ENCODE assay signal across 28 cellular contexts in the genomic region with DNA sequence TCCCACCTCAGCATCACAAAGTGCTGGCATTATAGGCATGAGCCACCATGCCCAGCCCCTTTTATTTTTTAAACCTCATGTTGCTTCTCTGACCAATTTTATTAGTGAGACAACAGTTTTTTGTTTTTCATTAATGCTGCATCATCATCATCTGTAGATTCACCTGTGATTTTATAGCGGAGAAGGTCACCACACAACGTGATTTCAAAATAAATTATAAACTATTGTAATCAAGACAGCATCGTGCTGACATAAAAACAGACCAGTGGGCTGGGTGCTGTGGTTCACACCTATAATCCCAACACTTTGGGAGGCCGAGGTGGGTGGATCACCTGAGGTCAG.
"Had no signal": no experiment of that assay in that cellular context is flagged by ENCODE, and none has a peak within 500 bp of the region (broad histone marks: within the 10 kb centered on the region; RNA-seq: fewer than 3 reads in every experiment).

No MANE protein-coding gene starts in this region.

- FAIRE-seq: pancreas, urothelium cell line had no signal

- H3K27ac Mint-ChIP-seq: naive thymus-derived CD8-positive, alpha-beta T cell; natural killer cell treated with Interleukin-12 subunit alpha and Interleukin-12 subunit beta and Interleukin-15 and Interleukin-18, amount 100 ng/mL, for 72 hours; nephron progenitor cell; stimulated activated effector memory CD8-positive, alpha-beta T cell treated with anti-CD3 and anti-CD28 coated beads, Interleukin-12 subunit alpha, Interleukin-12 subunit beta, amount 100 ng/mL, for 72 hours; stimulated activated naive B cell treated with anti-CD40 and anti-IgM and Interleukin-4, amounts not matched to agents 10 μg/mL and 1 μg/mL and 100 μg/mL, for 72 hours; stimulated activated naive CD8-positive, alpha-beta T cell treated with anti-CD3 and anti-CD28 coated beads, Interleukin-15, Interleukin-2, amounts not matched to agents 100 ng/mL and 50 ng/mL, for 24 hours had no signal

- H3K36me3 ChIP-seq: neutrophil, pancreas, prostate gland, stomach, thoracic aorta, thyroid gland, tibial nerve, upper lobe of left lung, vagina had no signal

- H3K4me1 Mint-ChIP-seq: nephron progenitor cell, neural crest cell had no signal

- H3K27ac ChIP-seq: neutrophil, pancreas, prostate gland, skin epidermis, stomach, thoracic aorta, thyroid gland, tibial nerve, upper lobe of left lung, vagina had no signal

- H3K4me3 Mint-ChIP-seq: naive thymus-derived CD8-positive, alpha-beta T cell; natural killer cell treated with Interleukin-12 subunit alpha and Interleukin-12 subunit beta and Interleukin-15 and Interleukin-18, amount 100 ng/mL, for 72 hours; nephron progenitor cell; neural crest cell; stimulated activated effector memory CD8-positive, alpha-beta T cell treated with anti-CD3 and anti-CD28 coated beads, Interleukin-12 subunit alpha, Interleukin-12 subunit beta, amount 100 ng/mL, for 72 hours; stimulated activated naive B cell treated with anti-CD40 and anti-IgM and Interleukin-4, amounts not matched to agents 10 μg/mL and 1 μg/mL and 100 μg/mL, for 72 hours; stimulated activated naive CD8-positive, alpha-beta T cell treated with anti-CD3 and anti-CD28 coated beads, Interleukin-15, Interleukin-2, amounts not matched to agents 100 ng/mL and 50 ng/mL, for 24 hours had no signal

- H3K36me3 Mint-ChIP-seq: naive thymus-derived CD8-positive, alpha-beta T cell; natural killer cell treated with Interleukin-12 subunit alpha and Interleukin-12 subunit beta and Interleukin-15 and Interleukin-18, amount 100 ng/mL, for 72 hours; stimulated activated effector memory CD8-positive, alpha-beta T cell treated with anti-CD3 and anti-CD28 coated beads, Interleukin-12 subunit alpha, Interleukin-12 subunit beta, amount 100 ng/mL, for 72 hours; stimulated activated naive B cell treated with anti-CD40 and anti-IgM and Interleukin-4, amounts not matched to agents 10 μg/mL and 1 μg/mL and 100 μg/mL, for 72 hours had no signal

- ATAC-seq: naive thymus-derived CD8-positive, alpha-beta T cell; natural killer cell treated with Interleukin-12 subunit alpha and Interleukin-12 subunit beta and Interleukin-15 and Interleukin-18, amount 100 ng/mL, for 72 hours; pancreas; right cardiac atrium; sciatic nerve; stimulated activated effector memory CD8-positive, alpha-beta T cell treated with anti-CD3 and anti-CD28 coated beads, Interleukin-12 subunit alpha, Interleukin-12 subunit beta, amount 100 ng/mL, for 72 hours; stimulated activated naive B cell treated with anti-CD40 and anti-IgM and Interleukin-4, amounts not matched to agents 10 μg/mL and 1 μg/mL and 100 μg/mL, for 72 hours had no signal

- H3K27me3 ChIP-seq: pancreas, thyroid gland, tibial nerve, upper lobe of left lung, vagina had no signal

- H3K4me1 ChIP-seq: thyroid gland, tibial nerve, vagina had no signal

- H3K4me2 ChIP-seq: smooth muscle cell had no signal

- DNase-seq: naive thymus-derived CD8-positive, alpha-beta T cell; nephron progenitor cell; nucleus accumbens; pancreas; right cardiac atrium; stimulated activated CD4-positive, alpha-beta T cell treated with anti-CD3 and anti-CD28 coated beads, Interleukin-15, amount 100 ng/mL, for 24 hours; stimulated activated CD4-positive, alpha-beta T cell treated with anti-CD3 and anti-CD28 coated beads, Interleukin-2, amount 100 ng/mL, for 24 hours; stimulated activated CD4-positive, alpha-beta T cell treated with anti-CD3 and anti-CD28 coated beads, Interleukin-2, amount 100 ng/mL, for 48 hours; stimulated activated CD4-positive, alpha-beta T cell treated with anti-CD3 and anti-CD28 coated beads, Interleukin-4, amount 100 ng/mL, for 24 hours; stimulated activated naive B cell treated with anti-CD40 and anti-IgM and Interleukin-4, amounts not matched to agents 10 μg/mL and 1 μg/mL and 100 μg/mL, for 72 hours; stimulated activated naive CD4-positive, alpha-beta T cell treated with Interleukin-2 at 50 U/mL for 16 hours; thyroid gland; trophoblast cell; upper lobe of left lung had no signal

- H3K4me3 ChIP-seq: pancreas, prostate gland, skin epidermis, smooth muscle cell, stomach, thoracic aorta, thyroid gland, tibial nerve, upper lobe of left lung, vagina had no signal

- H3K27me3 Mint-ChIP-seq: stimulated activated naive CD8-positive, alpha-beta T cell treated with anti-CD3 and anti-CD28 coated beads, Interleukin-15, Interleukin-2, amounts not matched to agents 100 ng/mL and 50 ng/mL, for 24 hours had no signal

- H3K9me3 ChIP-seq: neutrophil, pancreas, prostate gland, stomach, thoracic aorta, thyroid gland, tibial nerve, upper lobe of left lung, vagina had no signal
